ENCODE assay signal across 15 cellular contexts in the genomic region with DNA sequence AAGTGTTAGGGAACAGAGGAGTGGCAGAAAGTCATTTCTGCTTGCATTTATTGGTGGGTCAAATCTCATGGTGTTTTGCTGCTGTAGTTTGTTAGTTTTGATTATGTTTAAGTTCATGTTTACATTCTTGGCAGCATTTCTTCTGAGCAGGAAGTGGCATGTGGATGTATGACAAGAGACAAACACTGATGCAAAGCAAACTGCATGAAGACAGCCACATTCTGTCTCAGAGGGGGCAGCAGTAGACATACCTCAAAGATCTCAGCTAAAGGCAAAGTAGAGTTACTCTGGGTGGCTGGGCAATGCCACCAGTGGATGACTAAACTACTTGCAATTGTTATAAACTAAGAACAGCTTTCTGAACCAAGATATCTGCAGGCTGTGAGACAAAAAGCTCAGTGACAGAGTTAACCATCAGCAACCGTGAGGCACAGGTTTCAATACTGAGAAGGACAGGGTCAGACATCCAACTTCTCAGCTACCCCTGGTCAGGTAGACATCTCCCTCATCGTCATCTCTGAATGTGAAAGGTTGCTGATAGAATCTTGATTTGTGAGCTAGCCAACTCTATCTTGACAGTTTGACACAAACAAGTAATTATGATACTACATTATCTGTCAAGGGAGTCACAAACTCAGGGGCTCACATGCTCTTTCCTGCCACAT. TPM values are rescaled to one million over a fixed set of nuclear protein-coding genes. Genes with fewer than 3 reads are reported as not detected.
DNase-seq lines count a peak whose midpoint lies in the region; ATAC-seq and TF ChIP-seq lines count a peak whose summit lies in the region.
"Had no signal": no experiment of that assay in that cellular context is flagged by ENCODE, and none has a peak within 500 bp of the region (broad histone marks: within the 10 kb centered on the region; RNA-seq: fewer than 3 reads in every experiment).

No MANE protein-coding gene starts in this region.

- POLR2A ChIA-PET in CD8-positive, alpha-beta memory T cell (lab: Charles Lee) = no interaction called here
- POLR2A ChIA-PET in T-cell (lab: Charles Lee) = no interaction called here

- CTCF ChIA-PET in CD8-positive, alpha-beta memory T cell (lab: Charles Lee) = no interaction called here
- CTCF ChIA-PET in T-cell (lab: Charles Lee) = interaction anchor here in 1 of 2 donors (0.9 kb wide), 1 partner anchor 17 kb away, joined by 3 read pairs; no protein-coding TSS in a partner anchor
- CTCF ChIA-PET in mammary epithelial cell (lab: Charles Lee; ENCODE audit: low non-redundant PET) = interaction anchor here (0.7 kb wide), 1 partner anchor 80 kb away, joined by 3 read pairs; no protein-coding TSS in a partner anchor

- no peak for TF ChIP-seq CTCF in brain microvascular endothelial cell (IDR thresholded peaks at IDR 0.05; ENCODE audit: low read depth, low read length, missing control alignments)
- TF ChIP-seq CTCF in mammary epithelial cell (conservative IDR thresholded peaks at IDR 0.05 in 1 of 2, IDR thresholded peaks at IDR 0.05 in 1 of 2; ENCODE audit: extremely low read depth in 1 of 2, insufficient read depth in 1 of 2, low read depth in 1 of 2, low read length in 2 of 2) = no peak

- H3K27ac Mint-ChIP-seq in CD8-positive, alpha-beta memory T cell = peak overlapping the region; percentile 7 to 95 (median 77)
- H3K27ac Mint-ChIP-seq in T-cell = peak overlapping the region; percentile 29 to 53
- H3K27ac Mint-ChIP-seq: activated naive CD4-positive, alpha-beta T cell treated with anti-CD3 and anti-CD28 coated beads, Interleukin-2, amount 50 U/mL, for 72 hours; HFFc6 had no signal

- ATAC-seq in GM21423 (IDR thresholded peaks at IDR 0.05; ENCODE audit: unreplicated experiment) = peak; percentile 74
- peak in 2 of 4 experiments; percentile 36 to 37 for ATAC-seq in T-cell (replicated peaks in 1 of 4)
- peak; percentile 46 for ATAC-seq in left colon
- ATAC-seq: activated naive CD4-positive, alpha-beta T cell treated with anti-CD3 and anti-CD28 coated beads, Interleukin-2, amount 50 U/mL, for 72 hours had no signal

- H3K4me3 Mint-ChIP-seq in CD8-positive, alpha-beta memory T cell = peak overlapping the region in 3 of 7 donors; percentile 20 to 45 (median 26)
- H3K4me3 Mint-ChIP-seq in T-cell = no peak overlapping the region
- H3K4me3 Mint-ChIP-seq: HFFc6 had no signal

- H3K36me3 ChIP-seq in CD8-positive, alpha-beta memory T cell (ENCODE audit: insufficient read depth, low read length) = no peaks in the 10 kb centered on the region
- no peaks in the 10 kb centered on the region for H3K36me3 ChIP-seq in brain microvascular endothelial cell (replicated peaks)
- no peaks in the 10 kb centered on the region for H3K36me3 ChIP-seq in mammary epithelial cell (ENCODE audit: insufficient read depth, low read length)
- H3K36me3 ChIP-seq: colonic mucosa, left ventricle myocardium inferior had no signal

- in situ Hi-C loops in brain microvascular endothelial cell (cut with HindIII; ENCODE audit: low pct_ligation_motif_present, low sequenced_read_pairs) = no loop called here
- in situ Hi-C loops in mammary epithelial cell (cut with MboI; ENCODE audit: low sequenced_read_pairs in 2 of 2) = no loop called here

- dilution Hi-C loops in mammary epithelial cell (cut with HindIII; ENCODE audit: low sequenced_read_pairs) = no loop called here

- no peak overlapping the region for H3K4me3 ChIP-seq in CD8-positive, alpha-beta memory T cell (ENCODE audit: low read length)
- H3K4me3 ChIP-seq in brain microvascular endothelial cell (ENCODE audit: low read depth, low read length) = no peak overlapping the region
- no peak overlapping the region for H3K4me3 ChIP-seq in mammary epithelial cell (replicated peaks in 1 of 3; ENCODE audit: insufficient read depth in 1 of 3, low read depth in 2 of 3, low read length in 3 of 3)
- H3K4me3 ChIP-seq: colonic mucosa, esophagus squamous epithelium, left ventricle myocardium inferior had no signal

- H3K27me3 Mint-ChIP-seq in CD8-positive, alpha-beta memory T cell = no peaks in the 10 kb centered on the region
- H3K27me3 Mint-ChIP-seq in T-cell = peaks cover 0 to 1% of the 10 kb centered on the region in 2 donors

- peak in 1 of 5 donors; percentile 46 for DNase-seq in CD8-positive, alpha-beta memory T cell
- DNase-seq in T-cell (peak in 1 of 34 experiments; percentile 3), left colon (no peak), brain microvascular endothelial cell (no peak), mammary epithelial cell (no peak), caudate nucleus (lab: John Stamatoyannopoulos, UW) (no peak)
- DNase-seq: colonic mucosa, esophagus squamous epithelium, GF-D8, HFFc6, hippocampal formation, left ventricle myocardium inferior, NCI-H510A had no signal

- H3K4me2 ChIP-seq in mammary epithelial cell (ENCODE audit: insufficient read depth, low read depth, low read length) = no peak overlapping the region

- H3K4me1 Mint-ChIP-seq in CD8-positive, alpha-beta memory T cell = peaks cover 11 to 18% (median 14%) of the 10 kb centered on the region in 3 donors
- peaks cover 0 to 11% (median 10%) of the 10 kb centered on the region in 3 donors for H3K4me1 Mint-ChIP-seq in T-cell

- peaks cover 2 to 21% (median 19%) of the 10 kb centered on the region in 3 donors for H3K36me3 Mint-ChIP-seq in CD8-positive, alpha-beta memory T cell
- H3K36me3 Mint-ChIP-seq in T-cell = peaks cover 25% of the 10 kb centered on the region

- peaks cover 100% of the 10 kb centered on the region for H3K79me2 ChIP-seq in mammary epithelial cell (ENCODE audit: insufficient read depth, low read length)

- WGBS in mammary epithelial cell (ENCODE audit: low coverage, missing lambda C conversion rate) = 97% methylated on average over 2 of the region's 2 CpGs

- H3K9ac ChIP-seq in mammary epithelial cell (ENCODE audit: insufficient read depth, low read length) = no peak overlapping the region

- H2AFZ ChIP-seq in mammary epithelial cell (ENCODE audit: low read depth, low read length) = no peak overlapping the region

- H3K9me3 Mint-ChIP-seq in CD8-positive, alpha-beta memory T cell = peaks cover 0 to 7% (median 1%) of the 10 kb centered on the region in 5 donors
- peaks cover 4 to 11% (median 4%) of the 10 kb centered on the region in 3 donors for H3K9me3 Mint-ChIP-seq in T-cell

- BruUV-seq in mammary epithelial cell (replicated peaks; lab: Mats Ljungman, UMichigan) = no TSS peak

- peak overlapping the region; percentile 21 for H3K27ac ChIP-seq in CD8-positive, alpha-beta memory T cell (ENCODE audit: low read depth, low read length)
- H3K27ac ChIP-seq in brain microvascular endothelial cell (no peak overlapping the region), mammary epithelial cell (ENCODE audit: insufficient read depth, low read depth, low read length) (no peak overlapping the region), caudate nucleus (ENCODE audit: low read depth, low read length) (no peak overlapping the region)
- H3K27ac ChIP-seq: colonic mucosa, esophagus squamous epithelium, left ventricle myocardium inferior had no signal

- H3K9me3 ChIP-seq in CD8-positive, alpha-beta memory T cell (ENCODE audit: low read length) = no peaks in the 10 kb centered on the region
- no peaks in the 10 kb centered on the region for H3K9me3 ChIP-seq in mammary epithelial cell (replicated peaks; ENCODE audit: insufficient read depth, low read length)
- H3K9me3 ChIP-seq: colonic mucosa, esophagus squamous epithelium had no signal

- no peaks in the 10 kb centered on the region for H3K4me1 ChIP-seq in CD8-positive, alpha-beta memory T cell (ENCODE audit: insufficient read depth, low read length)
- H3K4me1 ChIP-seq in mammary epithelial cell (ENCODE audit: insufficient read depth, low read length) = peaks cover 4% of the 10 kb centered on the region
- H3K4me1 ChIP-seq: left ventricle myocardium inferior had no signal

- H3K27me3 ChIP-seq in CD8-positive, alpha-beta memory T cell (ENCODE audit: insufficient read depth, low read length, poor library complexity, severe bottlenecking) = no peaks in the 10 kb centered on the region
- H3K27me3 ChIP-seq in brain microvascular endothelial cell (replicated peaks) (no peaks in the 10 kb centered on the region), mammary epithelial cell (ENCODE audit: insufficient read depth, low read length) (no peaks in the 10 kb centered on the region)
- H3K27me3 ChIP-seq: colonic mucosa, esophagus squamous epithelium had no signal

- peaks cover under 1% of the 10 kb centered on the region for H4K20me1 ChIP-seq in mammary epithelial cell (ENCODE audit: insufficient read depth, low read length)

- intact Hi-C loops in left colon (cut with DNase I, micrococcal nuclease) (no loop called here), mammary epithelial cell (cut with micrococcal nuclease) (no loop called here)

RNA-seq across cellular contexts. Expression of a gene that starts 16.4 kb away (rescaled TPM):
- 1 to 10 TPM; 3.0 to 3.2 TPM for total RNA-seq in CD8-positive, alpha-beta memory T cell
- polyA plus RNA-seq in CD8-positive, alpha-beta memory T cell = 2.2 TPM
- total RNA-seq in T-cell (1 to 10 TPM; 2.8 to 9.7 (median 5.5) TPM), left colon (10 to 100 TPM; 88.6 to 96.3 TPM), mammary epithelial cell (10 to 100 TPM; 68.1 to 70.2 TPM)
- 29.0 TPM for polyA plus RNA-seq in mammary epithelial cell
- 99.7 TPM for polyA minus RNA-seq in mammary epithelial cell

Comparison
In these comparisons a context has a peak if more than half of its experiments do, and no peak if none do; other contexts are left out.
1. RNA of a gene that starts 16.4 kb away (total RNA-seq): 88.6 to 96.3 TPM in left colon and 68.1 to 70.2 TPM in mammary epithelial cell; 2.8 to 9.7 TPM in T-cell and 3.0 to 3.2 TPM in CD8-positive, alpha-beta memory T cell; every median in the first group is over 4 times any median in the second.